Comparison of ENCODE assay signal across 14 cellular contexts in the genomic region with DNA sequence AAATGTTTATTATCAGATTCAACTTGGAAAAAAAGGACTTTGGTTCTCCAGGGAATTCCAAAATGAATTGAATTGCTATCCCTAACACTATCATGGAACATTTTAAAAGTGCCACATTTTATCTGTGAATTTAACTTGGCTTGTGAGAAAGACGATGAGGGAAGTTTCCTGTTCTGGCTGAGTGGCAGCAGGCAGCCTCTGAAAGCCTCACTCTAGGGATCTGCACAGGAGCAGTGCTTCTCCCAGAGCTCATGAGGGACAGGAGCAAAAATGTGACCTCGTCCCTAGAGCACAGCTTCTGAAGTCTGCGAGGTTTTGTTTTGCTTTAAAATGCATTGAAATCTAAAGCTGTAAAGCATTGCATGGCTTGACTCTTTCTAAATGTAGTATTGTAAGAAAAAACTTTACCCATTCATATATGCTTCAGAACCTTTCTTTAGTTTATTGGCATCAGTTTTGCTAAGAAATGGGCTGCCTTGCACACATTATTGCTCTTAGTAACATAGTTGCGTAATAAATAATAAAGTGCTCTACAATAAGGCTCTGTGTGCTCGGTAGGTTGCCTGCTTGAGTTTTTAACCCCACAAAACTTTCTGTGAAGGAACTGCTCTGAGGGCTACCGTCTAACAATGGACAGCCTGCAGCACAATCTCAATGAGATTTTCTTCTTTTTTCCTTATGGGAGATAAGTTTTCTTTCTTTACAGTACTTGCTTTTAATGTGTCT.
DNase-seq lines count a peak whose midpoint lies in the region; ATAC-seq and TF ChIP-seq lines count a peak whose summit lies in the region.
"Had no signal": no experiment of that assay in that cellular context is flagged by ENCODE, and none has a peak within 500 bp of the region (broad histone marks: within the 10 kb centered on the region; RNA-seq: fewer than 3 reads in every experiment).

No MANE protein-coding gene starts in this region.

- no peak for ATAC-seq in activated naive CD8-positive, alpha-beta T cell treated with anti-CD3 and anti-CD28 coated beads, Interleukin-2, amount 10 ng/mL, durations not matched to agents 7 days and 5 days (ENCODE audit: low read depth)
- no peak for ATAC-seq in activated naive CD8-positive, alpha-beta T cell treated with anti-CD3 and anti-CD28 coated beads, Interleukin-2, amount 50 U/mL, for 24 hours
- ATAC-seq in left lung: peak; percentile 83
- ATAC-seq in foreskin keratinocyte: no peak
- ATAC-seq in naive thymus-derived CD8-positive, alpha-beta T cell: no peak

- no peak for DNase-seq in activated naive CD8-positive, alpha-beta T cell treated with anti-CD3 and anti-CD28 coated beads, Interleukin-2, amount 10 ng/mL, durations not matched to agents 7 days and 5 days
- no peak for DNase-seq in activated naive CD8-positive, alpha-beta T cell treated with anti-CD3 and anti-CD28 coated beads, Interleukin-2, amount 50 U/mL, for 24 hours
- DNase-seq in dermis blood vessel endothelial cell (peak; percentile 25), left lung (no peak), foreskin keratinocyte (no peak), esophagus squamous epithelium (lab: John Stamatoyannopoulos, UW) (no peak), amniotic stem cell (lab: John Stamatoyannopoulos, UW) (no peak)
- DNase-seq in naive thymus-derived CD8-positive, alpha-beta T cell: no peak
- DNase-seq: activated gamma-delta T cell treated with Interleukin-2 at 50 U/mL for 16 hours; naive B cell; NK-92 treated with Interleukin-12 subunit alpha and Interleukin-12 subunit beta, amount 100 ng/mL, for 24 hours; uterus had no signal

- H3K27ac Mint-ChIP-seq in activated naive CD8-positive, alpha-beta T cell treated with anti-CD3 and anti-CD28 coated beads, Interleukin-2, amount 10 ng/mL, durations not matched to agents 7 days and 5 days: peak overlapping the region; percentile 55
- H3K27ac Mint-ChIP-seq in activated naive CD8-positive, alpha-beta T cell treated with anti-CD3 and anti-CD28 coated beads, Interleukin-2, amount 50 U/mL, for 24 hours: no peak overlapping the region
- peak overlapping the region in 3 of 10 donors; percentile 12 to 48 (median 31) for H3K27ac Mint-ChIP-seq in naive thymus-derived CD8-positive, alpha-beta T cell
- H3K27ac Mint-ChIP-seq: IgD-negative memory B cell, naive B cell had no signal

- TF ChIP-seq POLR2A in esophagus squamous epithelium (IDR thresholded peaks at IDR 0.05): no peak

- H3K4me3 ChIP-seq in left lung (no peak overlapping the region), esophagus squamous epithelium (no peak overlapping the region)
- H3K4me3 ChIP-seq: uterus had no signal

- TF ChIP-seq CTCF in left lung (IDR thresholded peaks at IDR 0.05) (no peak), foreskin keratinocyte (conservative IDR thresholded peaks at IDR 0.05) (no peak), esophagus squamous epithelium (IDR thresholded peaks at IDR 0.05) (no peak)

- WGBS in esophagus squamous epithelium, 2 donors: 55 to 59% methylated on average over 6 of the region's 6 CpGs

- H3K27me3 ChIP-seq in left lung (no peaks in the 10 kb centered on the region), foreskin keratinocyte (no peaks in the 10 kb centered on the region), esophagus squamous epithelium (no peaks in the 10 kb centered on the region)
- H3K27me3 ChIP-seq: uterus had no signal

- H3K4me1 Mint-ChIP-seq in activated naive CD8-positive, alpha-beta T cell treated with anti-CD3 and anti-CD28 coated beads, Interleukin-2, amount 10 ng/mL, durations not matched to agents 7 days and 5 days: peaks cover 12% of the 10 kb centered on the region
- H3K4me1 Mint-ChIP-seq in activated naive CD8-positive, alpha-beta T cell treated with anti-CD3 and anti-CD28 coated beads, Interleukin-2, amount 50 U/mL, for 24 hours: peaks cover 5% of the 10 kb centered on the region
- peaks cover 2 to 11% (median 8%) of the 10 kb centered on the region in 4 donors for H3K4me1 Mint-ChIP-seq in naive thymus-derived CD8-positive, alpha-beta T cell
- H3K4me1 Mint-ChIP-seq: naive B cell had no signal

- H3K36me3 ChIP-seq in left lung (no peaks in the 10 kb centered on the region), esophagus squamous epithelium (no peaks in the 10 kb centered on the region)
- H3K36me3 ChIP-seq: uterus had no signal

- H3K27ac ChIP-seq in left lung (peak overlapping the region in 1 of 2 donors; percentile 2), foreskin keratinocyte (no peak overlapping the region), esophagus squamous epithelium (peak overlapping the region in 2 of 4 donors; percentile 37 to 40)
- H3K27ac ChIP-seq: VCaP had no signal

- no peaks in the 10 kb centered on the region for H3K9me3 Mint-ChIP-seq in activated naive CD8-positive, alpha-beta T cell treated with anti-CD3 and anti-CD28 coated beads, Interleukin-2, amount 10 ng/mL, durations not matched to agents 7 days and 5 days
- no peaks in the 10 kb centered on the region for H3K9me3 Mint-ChIP-seq in activated naive CD8-positive, alpha-beta T cell treated with anti-CD3 and anti-CD28 coated beads, Interleukin-2, amount 50 U/mL, for 24 hours
- H3K9me3 Mint-ChIP-seq in naive thymus-derived CD8-positive, alpha-beta T cell: no peaks in the 10 kb centered on the region
- H3K9me3 Mint-ChIP-seq: IgD-negative memory B cell had no signal

- no peaks in the 10 kb centered on the region for H3K9me3 ChIP-seq in left lung
- no peaks in the 10 kb centered on the region for H3K9me3 ChIP-seq in esophagus squamous epithelium
- H3K9me3 ChIP-seq: uterus had no signal

- intact Hi-C loops in left lung (cut with DNase I): no loop called here
- intact Hi-C loops in esophagus squamous epithelium (cut with DNase I): no loop called here

- POLR2A ChIA-PET in activated naive CD8-positive, alpha-beta T cell treated with anti-CD3 and anti-CD28 coated beads, Interleukin-2, amount 10 ng/mL, durations not matched to agents 7 days and 5 days (lab: Charles Lee): interaction anchor here (0.7 to 1.3 kb wide), 2 partner anchors 109 to 136 kb away, joined by 3 read pairs; partner anchors contain the start of gene CDCA7
- POLR2A ChIA-PET in naive thymus-derived CD8-positive, alpha-beta T cell (lab: Charles Lee): no interaction called here

- H3K36me3 Mint-ChIP-seq in activated naive CD8-positive, alpha-beta T cell treated with anti-CD3 and anti-CD28 coated beads, Interleukin-2, amount 10 ng/mL, durations not matched to agents 7 days and 5 days: peaks cover 11% of the 10 kb centered on the region
- H3K36me3 Mint-ChIP-seq in activated naive CD8-positive, alpha-beta T cell treated with anti-CD3 and anti-CD28 coated beads, Interleukin-2, amount 50 U/mL, for 24 hours (ENCODE audit: low read depth): no peaks in the 10 kb centered on the region
- no peaks in the 10 kb centered on the region for H3K36me3 Mint-ChIP-seq in naive thymus-derived CD8-positive, alpha-beta T cell
- H3K36me3 Mint-ChIP-seq: IgD-negative memory B cell had no signal

- H3K4me1 ChIP-seq in left lung (peaks cover 3 to 16% of the 10 kb centered on the region in 2 donors), foreskin keratinocyte (peaks cover 9% of the 10 kb centered on the region), esophagus squamous epithelium (peaks cover 3 to 29% (median 10%) of the 10 kb centered on the region in 3 donors)
- H3K4me1 ChIP-seq: uterus had no signal

- peak overlapping the region; percentile 47 for H3K4me3 Mint-ChIP-seq in activated naive CD8-positive, alpha-beta T cell treated with anti-CD3 and anti-CD28 coated beads, Interleukin-2, amount 10 ng/mL, durations not matched to agents 7 days and 5 days
- no peak overlapping the region for H3K4me3 Mint-ChIP-seq in activated naive CD8-positive, alpha-beta T cell treated with anti-CD3 and anti-CD28 coated beads, Interleukin-2, amount 50 U/mL, for 24 hours
- H3K4me3 Mint-ChIP-seq in naive thymus-derived CD8-positive, alpha-beta T cell: no peak overlapping the region
- H3K4me3 Mint-ChIP-seq: IgD-negative memory B cell, naive B cell had no signal

- H3K27me3 Mint-ChIP-seq in activated naive CD8-positive, alpha-beta T cell treated with anti-CD3 and anti-CD28 coated beads, Interleukin-2, amount 10 ng/mL, durations not matched to agents 7 days and 5 days: no peaks in the 10 kb centered on the region
- no peaks in the 10 kb centered on the region for H3K27me3 Mint-ChIP-seq in activated naive CD8-positive, alpha-beta T cell treated with anti-CD3 and anti-CD28 coated beads, Interleukin-2, amount 50 U/mL, for 24 hours
- peaks cover 0 to 4% (median 0%) of the 10 kb centered on the region in 5 donors for H3K27me3 Mint-ChIP-seq in naive thymus-derived CD8-positive, alpha-beta T cell
- H3K27me3 Mint-ChIP-seq: IgD-negative memory B cell, naive B cell had no signal
